20 cellular contexts compared by ENCODE assay signal in genomic region chr9:35609820-35610163, GRCh38. TPM values are rescaled to one million over a fixed set of nuclear protein-coding genes. Genes with fewer than 3 reads are reported as not detected.
"Had no signal": no experiment of that assay in that cellular context is flagged by ENCODE, and none has a peak within 500 bp of the region (broad histone marks: within the 10 kb centered on the region; RNA-seq: fewer than 3 reads in every experiment).

No MANE protein-coding gene starts in this region.

- H3K4me2 ChIP-seq: hepatocyte, smooth muscle cell had no signal

- H3K9me3 ChIP-seq: esophagus squamous epithelium, neutrophil, tibial artery, upper lobe of right lung, vagina had no signal

- H2AFZ ChIP-seq: hepatocyte had no signal

- H3K27me3 ChIP-seq: esophagus squamous epithelium, neutrophil, tibial artery, upper lobe of right lung, vagina had no signal

- DNase-seq: effector memory CD8-positive, alpha-beta T cell; esophagus squamous epithelium; foreskin keratinocyte; left ventricle myocardium superior; mesenchymal stem cell; naive thymus-derived CD4-positive, alpha-beta T cell; stimulated activated CD4-positive, alpha-beta T cell treated with anti-CD3 and anti-CD28 coated beads, Interleukin-2, amount 100 ng/mL, for 48 hours; stimulated activated naive CD8-positive, alpha-beta T cell treated with anti-CD3 and anti-CD28 coated beads, Interleukin-15, Interleukin-2, amounts not matched to agents 100 U/mL and 50 U/mL, for 24 hours; tibial artery; upper lobe of right lung had no signal

- H3K4me1 ChIP-seq: foreskin keratinocyte had no signal

- H3K27ac ChIP-seq: epithelial cell of prostate, esophagus squamous epithelium, foreskin keratinocyte, hepatocyte, neutrophil, upper lobe of right lung, vagina had no signal

- H3K4me3 ChIP-seq: esophagus squamous epithelium, hepatocyte, lung, smooth muscle cell, tibial artery, upper lobe of right lung, vagina had no signal

RNA-seq across cellular contexts. Expression of gene CD72, which starts 8.4 kb away (rescaled TPM):
- polyA plus RNA-seq: neural cell had no signal

RNA-seq across cellular contexts. Expression of gene SIT1, which starts 40.9 kb away (rescaled TPM):
- total RNA-seq: foreskin keratinocyte, hepatocyte, kidney epithelial cell, pulmonary artery endothelial cell, smooth muscle cell, temporal lobe had no signal
- polyA plus RNA-seq: foreskin keratinocyte, hepatocyte, neural cell, smooth muscle cell had no signal

RNA-seq across cellular contexts. Expression of gene RMRP, which starts 48.0 kb away (rescaled TPM):
- polyA plus RNA-seq: hepatocyte, neural cell, smooth muscle cell had no signal
